Comparison of ENCODE assay signal across 20 cellular contexts in the genomic region with DNA sequence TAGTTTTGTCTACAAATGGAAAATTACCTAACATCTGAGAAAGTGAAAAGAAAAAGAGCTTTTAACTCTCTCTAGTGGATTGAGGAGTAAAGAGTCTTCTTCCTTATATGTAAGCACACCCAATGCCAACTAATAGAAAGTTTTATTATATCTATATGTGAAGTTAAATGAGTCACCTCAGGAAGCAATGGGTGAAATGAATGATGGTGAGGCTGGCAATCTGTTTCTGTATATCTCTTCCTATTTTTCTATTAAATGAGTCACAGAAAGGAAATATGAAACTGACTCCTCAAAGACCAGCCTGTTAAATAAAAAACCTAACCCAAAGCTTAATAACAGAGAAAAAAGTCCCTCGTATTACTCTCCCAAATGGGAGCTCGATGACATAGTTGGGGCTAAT.
DNase-seq lines count a peak whose midpoint lies in the region; ATAC-seq and TF ChIP-seq lines count a peak whose summit lies in the region.
"Had no signal": no experiment of that assay in that cellular context is flagged by ENCODE, and none has a peak within 500 bp of the region (broad histone marks: within the 10 kb centered on the region; RNA-seq: fewer than 3 reads in every experiment).

No MANE protein-coding gene starts in this region.

- ATAC-seq in PC-3 (peak; percentile 85), foreskin keratinocyte (peak; percentile 18), GM19023 (IDR thresholded peaks at IDR 0.05; ENCODE audit: unreplicated experiment) (no peak), GM19324 (IDR thresholded peaks at IDR 0.05; ENCODE audit: low FRiP score, unreplicated experiment) (no peak)
- ATAC-seq: GM12878 had no signal

- peaks cover 2% of the 10 kb centered on the region for H3K27me3 Mint-ChIP-seq in neural progenitor cell (ENCODE audit: insufficient read depth, low read depth)

- H3K36me3 ChIP-seq in PC-3 (ENCODE audit: low read depth, low read length) (no peaks in the 10 kb centered on the region), neural progenitor cell (no peaks in the 10 kb centered on the region)
- H3K36me3 ChIP-seq: BLaER1 had no signal

- no TSS peak for BruUV-seq in PC-3 (replicated peaks; lab: Mats Ljungman, UMichigan)

- peak; percentile 51 for DNase-seq in COLO829 (ENCODE audit: low spot score)
- DNase-seq in PC-3 = peak; percentile 78
- peak; percentile 11 for DNase-seq in SW480 (ENCODE audit: low spot score)
- peak in 1 of 2 donors; percentile 18 for DNase-seq in foreskin keratinocyte
- DNase-seq in neural progenitor cell (ENCODE audit: low spot score) = no peak
- DNase-seq: 8988T; Calu3; CD4-positive, alpha-beta memory T cell; DMS 273 treated with DMSO at 0.1 percent for 48 hours; DMS53; DND-41; EL; GM23248; HCEC 1CT had no signal

- H3K36me3 Mint-ChIP-seq in neural progenitor cell = no peaks in the 10 kb centered on the region
- H3K36me3 Mint-ChIP-seq: CD14-positive monocyte; CD4-positive, alpha-beta memory T cell; IgD-negative memory B cell had no signal

- no peaks in the 10 kb centered on the region for H3K4me1 Mint-ChIP-seq in neural progenitor cell
- H3K4me1 Mint-ChIP-seq: CD14-positive monocyte; CD4-positive, alpha-beta memory T cell; IgD-negative memory B cell had no signal

- H3K27me3 ChIP-seq in PC-3 (ENCODE audit: low read length) (peaks cover 44% of the 10 kb centered on the region), foreskin keratinocyte (no peaks in the 10 kb centered on the region), neural progenitor cell (no peaks in the 10 kb centered on the region)
- H3K27me3 ChIP-seq: BLaER1 had no signal

- H3K27ac Mint-ChIP-seq in neural progenitor cell = no peak overlapping the region
- H3K27ac Mint-ChIP-seq: CD14-positive monocyte; CD4-positive, alpha-beta memory T cell; IgD-negative memory B cell had no signal

- peaks cover 6% of the 10 kb centered on the region for H3K9me3 Mint-ChIP-seq in neural progenitor cell
- H3K9me3 Mint-ChIP-seq: CD14-positive monocyte; CD4-positive, alpha-beta memory T cell had no signal

- H3K79me2 ChIP-seq in PC-3 (ENCODE audit: low read length) = no peaks in the 10 kb centered on the region
- no peaks in the 10 kb centered on the region for H3K79me2 ChIP-seq in neural progenitor cell (ENCODE audit: low read depth)

- H3K4me1 ChIP-seq in PC-3 (ENCODE audit: insufficient read depth, low read length) (peaks cover 14% of the 10 kb centered on the region), foreskin keratinocyte (no peaks in the 10 kb centered on the region), neural progenitor cell (no peaks in the 10 kb centered on the region)

- H3F3A ChIP-seq in PC-3 (ENCODE audit: low read length, unreplicated experiment) = no peaks in the 10 kb centered on the region
- H3F3A ChIP-seq in neural progenitor cell (ENCODE audit: low read depth) = no peaks in the 10 kb centered on the region

- no peaks in the 10 kb centered on the region for H4K20me1 ChIP-seq in PC-3 (ENCODE audit: low read length)
- H4K20me1 ChIP-seq in neural progenitor cell (ENCODE audit: low read depth) = no peaks in the 10 kb centered on the region
- H4K20me1 ChIP-seq: BLaER1 had no signal

- H3K4me3 ChIP-seq in PC-3 (ENCODE audit: low read length) = no peak overlapping the region
- H3K4me3 ChIP-seq in neural progenitor cell = no peak overlapping the region
- H3K4me3 ChIP-seq: BLaER1, GM12878, GM23248 had no signal

- CTCF ChIA-PET in PC-3 (lab: Charles Lee) = no interaction called here

- H3K9me3 ChIP-seq in PC-3 (ENCODE audit: low read length) (no peaks in the 10 kb centered on the region), neural progenitor cell (ENCODE audit: low read depth) (no peaks in the 10 kb centered on the region)

- no peak overlapping the region for H2AFZ ChIP-seq in PC-3 (ENCODE audit: low read length)
- H2AFZ ChIP-seq in neural progenitor cell (replicated peaks) = no peak overlapping the region
- H2AFZ ChIP-seq: GM23248 had no signal

- H3K9me2 ChIP-seq in PC-3 (replicated peaks; ENCODE audit: low read length) = no peaks in the 10 kb centered on the region

- no peak overlapping the region for H3K4me3 Mint-ChIP-seq in neural progenitor cell
- H3K4me3 Mint-ChIP-seq: CD14-positive monocyte; CD4-positive, alpha-beta memory T cell; IgD-negative memory B cell had no signal

- H3K4me2 ChIP-seq in PC-3 (ENCODE audit: low read length) = peak overlapping the region; percentile 46; the same call in 1 of the 2 replicates
- no peak overlapping the region for H3K4me2 ChIP-seq in neural progenitor cell
- H3K4me2 ChIP-seq: BLaER1 had no signal

- H3K9ac ChIP-seq in PC-3 (ENCODE audit: low read length) (no peak overlapping the region), neural progenitor cell (no peak overlapping the region)
- H3K9ac ChIP-seq: BLaER1, GM23248 had no signal

- intact Hi-C loops in PC-3 (cut with micrococcal nuclease) = no loop called here

- TF ChIP-seq CTCF in PC-3 (conservative IDR thresholded peaks at IDR 0.05; ENCODE audit: low read depth, low read length) (no peak), foreskin keratinocyte (conservative IDR thresholded peaks at IDR 0.05) (no peak), neural progenitor cell (IDR thresholded peaks at IDR 0.05) (no peak)

- POLR2A ChIA-PET in PC-3 (lab: Charles Lee; ENCODE audit: unreplicated experiment) = no interaction called here

- H3K27ac ChIP-seq in PC-3 (ENCODE audit: low read length) (no peak overlapping the region), foreskin keratinocyte (no peak overlapping the region), neural progenitor cell (no peak overlapping the region)
- H3K27ac ChIP-seq: BLaER1, GM23248 had no signal

Comparison
In these comparisons a context has a peak if more than half of its experiments do, and no peak if none do; other contexts are left out.
1. ATAC-seq: peak in PC-3 (single experiment) and foreskin keratinocyte (single experiment); none in GM19023 (single experiment) and GM19324 (single experiment).